16 cellular contexts compared by ENCODE assay signal in the genomic region with DNA sequence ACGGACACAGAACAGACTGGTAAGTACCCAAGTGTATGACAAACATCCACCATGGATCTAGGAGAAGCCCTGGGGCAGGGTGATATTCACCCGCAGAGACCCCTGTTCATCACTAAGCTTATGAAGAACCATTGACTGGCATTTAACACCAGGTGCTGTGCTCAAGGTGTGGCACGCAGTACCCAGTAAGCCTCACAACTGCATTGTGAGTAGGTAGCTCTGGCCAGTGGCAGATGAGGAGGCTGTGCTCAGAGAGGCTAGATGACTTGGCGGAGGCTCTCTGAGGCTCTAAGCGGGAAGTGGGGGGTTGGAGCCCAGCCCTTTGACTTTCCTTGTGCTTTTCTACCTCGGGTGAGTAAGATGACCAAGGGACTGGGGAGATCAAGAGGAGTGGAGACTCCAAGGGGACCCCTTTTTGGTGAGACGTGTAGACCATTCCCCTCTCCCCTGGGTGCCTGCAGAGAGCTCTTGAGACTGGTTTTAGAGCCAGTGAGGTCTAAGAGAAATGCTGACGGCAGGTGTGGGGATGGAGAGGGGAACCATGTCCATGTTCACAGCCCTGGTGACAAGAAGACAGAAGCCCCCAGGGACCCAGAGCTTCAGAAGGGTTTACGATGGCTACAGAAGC.
DNase-seq lines count a peak whose midpoint lies in the region; ATAC-seq and TF ChIP-seq lines count a peak whose summit lies in the region.
"Had no signal": no experiment of that assay in that cellular context is flagged by ENCODE, and none has a peak within 500 bp of the region (broad histone marks: within the 10 kb centered on the region; RNA-seq: fewer than 3 reads in every experiment).

No MANE protein-coding gene starts in this region.

- no peak for TF ChIP-seq POLR2A in prostate gland (IDR thresholded peaks at IDR 0.05)

- 87% methylated on average over 9 of the region's 9 CpGs for WGBS in prostate gland

- no peaks in the 10 kb centered on the region for H3K27me3 ChIP-seq in prostate gland (replicated peaks; ENCODE audit: insufficient read depth)
- H3K27me3 ChIP-seq: cardiac muscle cell had no signal

- no peaks in the 10 kb centered on the region for H3K4me1 ChIP-seq in prostate gland (replicated peaks)

- no peak for TF ChIP-seq CTCF in prostate gland (IDR thresholded peaks at IDR 0.05)

- peak; percentile 38 for DNase-seq in activated CD8-positive, alpha-beta memory T cell treated with anti-CD3 and anti-CD28 coated beads, Interleukin-2, amount 10 ng/mL, durations not matched to agents 7 days and 5 days
- DNase-seq in activated CD8-positive, alpha-beta memory T cell treated with anti-CD3 and anti-CD28 coated beads for 24 hours, result no peak
- no peak for DNase-seq in central memory CD8-positive, alpha-beta T cell (ENCODE audit: low spot score in 2 of 2)
- DNase-seq in prostate gland (ENCODE audit: low spot score) (no peak), occipital lobe (lab: John Stamatoyannopoulos, UW) (no peak), NCI-H1092 (lab: John Stamatoyannopoulos, UW) (no peak), NAMALWA (ENCODE audit: low spot score) (no peak)
- DNase-seq: HFFc6, hippocampal formation, NCI-H1105, NCI-H446 treated with DMSO at 0.1 percent for 48 hours had no signal

- no peaks in the 10 kb centered on the region for H3K9me3 ChIP-seq in prostate gland

- peaks cover 6% of the 10 kb centered on the region for H3K27me3 Mint-ChIP-seq in activated CD8-positive, alpha-beta memory T cell treated with anti-CD3 and anti-CD28 coated beads, Interleukin-2, amount 10 ng/mL, durations not matched to agents 7 days and 5 days
- H3K27me3 Mint-ChIP-seq in central memory CD8-positive, alpha-beta T cell, result peaks cover 7% of the 10 kb centered on the region

- H3K9me3 Mint-ChIP-seq in activated CD8-positive, alpha-beta memory T cell treated with anti-CD3 and anti-CD28 coated beads, Interleukin-2, amount 10 ng/mL, durations not matched to agents 7 days and 5 days (ENCODE audit: low read depth), result no peaks in the 10 kb centered on the region
- H3K9me3 Mint-ChIP-seq in central memory CD8-positive, alpha-beta T cell, result no peaks in the 10 kb centered on the region
- H3K9me3 Mint-ChIP-seq: HFFc6 had no signal

- peaks cover 22% of the 10 kb centered on the region for H3K4me1 Mint-ChIP-seq in activated CD8-positive, alpha-beta memory T cell treated with anti-CD3 and anti-CD28 coated beads, Interleukin-2, amount 10 ng/mL, durations not matched to agents 7 days and 5 days
- peaks cover 12% of the 10 kb centered on the region for H3K4me1 Mint-ChIP-seq in central memory CD8-positive, alpha-beta T cell

- CTCF ChIA-PET in activated CD8-positive, alpha-beta memory T cell treated with anti-CD3 and anti-CD28 coated beads, Interleukin-2, amount 10 ng/mL, durations not matched to agents 7 days and 5 days (lab: Charles Lee), result interaction anchor here (1.0 to 1.8 kb wide), 3 partner anchors 11 to 88 kb away, joined by 3 to 7 read pairs (median 7); no protein-coding TSS in a partner anchor

- H3K4me3 Mint-ChIP-seq in activated CD8-positive, alpha-beta memory T cell treated with anti-CD3 and anti-CD28 coated beads, Interleukin-2, amount 10 ng/mL, durations not matched to agents 7 days and 5 days, result peak overlapping the region; percentile 76
- H3K4me3 Mint-ChIP-seq in central memory CD8-positive, alpha-beta T cell, result peak overlapping the region; percentile 87

- peak overlapping the region; percentile 70 to 80 for H3K27ac ChIP-seq in prostate gland
- H3K27ac ChIP-seq: cardiac muscle cell, epithelial cell of prostate, RWPE1 had no signal

- no peak overlapping the region for H3K27ac Mint-ChIP-seq in activated CD8-positive, alpha-beta memory T cell treated with anti-CD3 and anti-CD28 coated beads, Interleukin-2, amount 10 ng/mL, durations not matched to agents 7 days and 5 days
- H3K27ac Mint-ChIP-seq in central memory CD8-positive, alpha-beta T cell (ENCODE audit: low read depth), result peak overlapping the region; percentile 90
- H3K27ac Mint-ChIP-seq: HFFc6 had no signal

- peak; percentile 22 for ATAC-seq in activated CD8-positive, alpha-beta memory T cell treated with anti-CD3 and anti-CD28 coated beads, Interleukin-2, amount 10 ng/mL, durations not matched to agents 7 days and 5 days
- peak; percentile 14 for ATAC-seq in HG02642 (IDR thresholded peaks at IDR 0.05; ENCODE audit: poor library complexity, unreplicated experiment)
- ATAC-seq in central memory CD8-positive, alpha-beta T cell (replicated peaks; ENCODE audit: extremely low read depth, poor library complexity, severe bottlenecking), result no peak

- no peaks in the 10 kb centered on the region for H3K36me3 Mint-ChIP-seq in activated CD8-positive, alpha-beta memory T cell treated with anti-CD3 and anti-CD28 coated beads, Interleukin-2, amount 10 ng/mL, durations not matched to agents 7 days and 5 days
- H3K36me3 Mint-ChIP-seq in central memory CD8-positive, alpha-beta T cell (ENCODE audit: insufficient read depth), result peaks cover 2% of the 10 kb centered on the region

- H3K4me3 ChIP-seq in prostate gland, result no peak overlapping the region
- H3K4me3 ChIP-seq: cardiac muscle cell, lung had no signal

- intact Hi-C loops in prostate gland (cut with DNase I), result no loop called here

- no peaks in the 10 kb centered on the region for H3K36me3 ChIP-seq in prostate gland
- H3K36me3 ChIP-seq: cardiac muscle cell had no signal
